Comparison of ENCODE assay signal across 27 cellular contexts in genomic region chr5:43533646-43534045, GRCh38. TPM values are rescaled to one million over a fixed set of nuclear protein-coding genes. Genes with fewer than 3 reads are reported as not detected.
DNase-seq lines count a peak whose midpoint lies in the region; ATAC-seq and TF ChIP-seq lines count a peak whose summit lies in the region.
"Had no signal": no experiment of that assay in that cellular context is flagged by ENCODE, and none has a peak within 500 bp of the region (broad histone marks: within the 10 kb centered on the region; RNA-seq: fewer than 3 reads in every experiment).

No MANE protein-coding gene starts in this region.

- no peak overlapping the region for H3K4me3 Mint-ChIP-seq in activated naive CD4-positive, alpha-beta T cell treated with anti-CD3 and anti-CD28 coated beads, Interleukin-2, amount 10 ng/mL, durations not matched to agents 7 days and 5 days
- no peak overlapping the region for H3K4me3 Mint-ChIP-seq in activated CD4-positive, alpha-beta memory T cell treated with anti-CD3 and anti-CD28 coated beads, Interleukin-2, amount 10 ng/mL, durations not matched to agents 7 days and 5 days
- H3K4me3 Mint-ChIP-seq in immature natural killer cell: no peak overlapping the region
- H3K4me3 Mint-ChIP-seq: B cell, naive B cell had no signal

- CTCF ChIA-PET in activated naive CD4-positive, alpha-beta T cell treated with anti-CD3 and anti-CD28 coated beads, Interleukin-2, amount 10 ng/mL, durations not matched to agents 7 days and 5 days (lab: Charles Lee): no interaction called here
- CTCF ChIA-PET in activated CD4-positive, alpha-beta memory T cell treated with anti-CD3 and anti-CD28 coated beads, Interleukin-2, amount 10 ng/mL, durations not matched to agents 7 days and 5 days (lab: Charles Lee): interaction anchor here (1.0 kb wide), 1 partner anchor 18 kb away, joined by 3 read pairs; the partner anchor contains the start of gene C5orf34

- H3K9me3 Mint-ChIP-seq in activated naive CD4-positive, alpha-beta T cell treated with anti-CD3 and anti-CD28 coated beads, Interleukin-2, amount 10 ng/mL, durations not matched to agents 7 days and 5 days: no peaks in the 10 kb centered on the region
- no peaks in the 10 kb centered on the region for H3K9me3 Mint-ChIP-seq in activated CD4-positive, alpha-beta memory T cell treated with anti-CD3 and anti-CD28 coated beads, Interleukin-2, amount 10 ng/mL, durations not matched to agents 7 days and 5 days
- H3K9me3 Mint-ChIP-seq in immature natural killer cell: no peaks in the 10 kb centered on the region
- H3K9me3 Mint-ChIP-seq: naive B cell had no signal

- H3K4me1 Mint-ChIP-seq in activated naive CD4-positive, alpha-beta T cell treated with anti-CD3 and anti-CD28 coated beads, Interleukin-2, amount 10 ng/mL, durations not matched to agents 7 days and 5 days: peaks cover 17% of the 10 kb centered on the region
- peaks cover 15% of the 10 kb centered on the region for H3K4me1 Mint-ChIP-seq in activated CD4-positive, alpha-beta memory T cell treated with anti-CD3 and anti-CD28 coated beads, Interleukin-2, amount 10 ng/mL, durations not matched to agents 7 days and 5 days
- peaks cover 1 to 2% of the 10 kb centered on the region in 2 donors for H3K4me1 Mint-ChIP-seq in immature natural killer cell
- H3K4me1 Mint-ChIP-seq: naive B cell had no signal

- DNase-seq in activated naive CD4-positive, alpha-beta T cell treated with anti-CD3 and anti-CD28 coated beads, Interleukin-2, amount 10 ng/mL, durations not matched to agents 7 days and 5 days: no peak
- no peak for DNase-seq in activated naive CD4-positive, alpha-beta T cell (lab: John Stamatoyannopoulos, UW)
- no peak for DNase-seq in activated CD4-positive, alpha-beta memory T cell treated with anti-CD3 and anti-CD28 coated beads, Interleukin-2, amount 10 ng/mL, durations not matched to agents 7 days and 5 days
- DNase-seq in immature natural killer cell (no peak), NCI-H345 (lab: John Stamatoyannopoulos, UW) (no peak), omental fat pad (ENCODE audit: low spot score) (no peak)
- DNase-seq: ACHN; activated CD4-positive, alpha-beta T cell treated with anti-CD3 and anti-CD28 coated beads for 1 hour; amygdala; DMS 273 treated with DMSO at 0.1 percent for 48 hours; gastrocnemius medialis; H7; Karpas-422; kidney glomerular epithelial cell; naive B cell; NCI-H1930; NCI-H524; NK-92 treated with Interleukin-12 subunit alpha and Interleukin-12 subunit beta, amount 100 ng/mL, for 24 hours; PC-3; SK-N-SH; stimulated activated CD4-positive, alpha-beta T cell treated with anti-CD3 and anti-CD28 coated beads, Interleukin-4, amount 100 ng/mL, for 1 hour; transverse colon had no signal

- POLR2A ChIA-PET in activated CD4-positive, alpha-beta memory T cell treated with anti-CD3 and anti-CD28 coated beads, Interleukin-2, amount 10 ng/mL, durations not matched to agents 7 days and 5 days (lab: Charles Lee): interaction anchor here (1.2 to 1.5 kb wide), 2 partner anchors 48 to 69 kb away, joined by 4 to 5 read pairs; partner anchors contain the start of gene NNT

- no peak for TF ChIP-seq CTCF in omental fat pad (IDR thresholded peaks at IDR 0.05)

- peak overlapping the region; percentile 68 for H3K27ac Mint-ChIP-seq in activated naive CD4-positive, alpha-beta T cell treated with anti-CD3 and anti-CD28 coated beads, Interleukin-2, amount 10 ng/mL, durations not matched to agents 7 days and 5 days
- peak overlapping the region; percentile 4 for H3K27ac Mint-ChIP-seq in activated CD4-positive, alpha-beta memory T cell treated with anti-CD3 and anti-CD28 coated beads, Interleukin-2, amount 10 ng/mL, durations not matched to agents 7 days and 5 days
- H3K27ac Mint-ChIP-seq in immature natural killer cell: peak overlapping the region in 4 of 6 donors; percentile 1 to 48 (median 16)
- H3K27ac Mint-ChIP-seq: B cell, naive B cell had no signal

- no peaks in the 10 kb centered on the region for H3K27me3 Mint-ChIP-seq in activated naive CD4-positive, alpha-beta T cell treated with anti-CD3 and anti-CD28 coated beads, Interleukin-2, amount 10 ng/mL, durations not matched to agents 7 days and 5 days
- no peaks in the 10 kb centered on the region for H3K27me3 Mint-ChIP-seq in activated CD4-positive, alpha-beta memory T cell treated with anti-CD3 and anti-CD28 coated beads, Interleukin-2, amount 10 ng/mL, durations not matched to agents 7 days and 5 days
- H3K27me3 Mint-ChIP-seq in immature natural killer cell (ENCODE audit: low read depth in 3 of 3): peaks cover 0 to 3% (median 0%) of the 10 kb centered on the region in 3 donors
- H3K27me3 Mint-ChIP-seq: B cell, naive B cell had no signal

- peak; percentile 42 for ATAC-seq in HG02870 (IDR thresholded peaks at IDR 0.05; ENCODE audit: unreplicated experiment)
- no peak for ATAC-seq in GM21390 (IDR thresholded peaks at IDR 0.05; ENCODE audit: unreplicated experiment)
- no peak for ATAC-seq in omental fat pad (ENCODE audit: low FRiP score)
- ATAC-seq: gastrocnemius medialis, PC-3, Right ventricle myocardium inferior, sciatic nerve had no signal

- peaks cover 59% of the 10 kb centered on the region for H3K36me3 Mint-ChIP-seq in activated naive CD4-positive, alpha-beta T cell treated with anti-CD3 and anti-CD28 coated beads, Interleukin-2, amount 10 ng/mL, durations not matched to agents 7 days and 5 days
- H3K36me3 Mint-ChIP-seq in activated CD4-positive, alpha-beta memory T cell treated with anti-CD3 and anti-CD28 coated beads, Interleukin-2, amount 10 ng/mL, durations not matched to agents 7 days and 5 days (ENCODE audit: low read depth): peaks cover 67% of the 10 kb centered on the region
- peaks cover 27 to 54% (median 33%) of the 10 kb centered on the region in 3 donors for H3K36me3 Mint-ChIP-seq in immature natural killer cell

RNA-seq across cellular contexts. Expression of gene C5orf34, which starts 18.7 kb away (rescaled TPM):
- total RNA-seq in activated CD4-positive, alpha-beta memory T cell treated with anti-CD3 and anti-CD28 coated beads, Interleukin-2, amount 10 ng/mL, durations not matched to agents 7 days and 5 days: 1 to 10 TPM; 7.7 to 8.5 TPM
- 1 to 10 TPM; 1.3 to 3.3 (median 1.5) TPM for polyA plus RNA-seq in immature natural killer cell
- 1 to 10 TPM in 3 of 4 donors, under 1 TPM in 1; 0.56 to 2.3 (median 1.7) TPM for total RNA-seq in omental fat pad

RNA-seq across cellular contexts. Expression of gene PAIP1, which starts 23.2 kb away (rescaled TPM):
- 10 to 100 TPM; 37.0 to 38.8 TPM for total RNA-seq in activated CD4-positive, alpha-beta memory T cell treated with anti-CD3 and anti-CD28 coated beads, Interleukin-2, amount 10 ng/mL, durations not matched to agents 7 days and 5 days
- 10 to 100 TPM; 28.4 to 30.3 (median 29.4) TPM for polyA plus RNA-seq in immature natural killer cell
- 10 to 100 TPM; 75.2 to 99.5 (median 79.3) TPM for total RNA-seq in omental fat pad

RNA-seq across cellular contexts. Expression of gene TMEM267, which starts 50.0 kb away (rescaled TPM):
- total RNA-seq in activated CD4-positive, alpha-beta memory T cell treated with anti-CD3 and anti-CD28 coated beads, Interleukin-2, amount 10 ng/mL, durations not matched to agents 7 days and 5 days: 10 to 100 TPM; 17.0 to 19.0 TPM
- 10 to 100 TPM; 17.7 to 20.2 (median 19.6) TPM for polyA plus RNA-seq in immature natural killer cell
- 10 to 100 TPM in 2 of 4 donors, 1 to 10 TPM in 2; 9.0 to 11.0 (median 9.9) TPM for total RNA-seq in omental fat pad

Comparison
In these comparisons a context has a peak if more than half of its experiments do, and no peak if none do; other contexts are left out.
1. H3K27ac Mint-ChIP-seq: peak in every context shown above with its lines; median percentile 68 in activated naive CD4-positive, alpha-beta T cell treated with anti-CD3 and anti-CD28 coated beads, Interleukin-2, amount 10 ng/mL, durations not matched to agents 7 days and 5 days; 16 in immature natural killer cell; 4 in activated CD4-positive, alpha-beta memory T cell treated with anti-CD3 and anti-CD28 coated beads, Interleukin-2, amount 10 ng/mL, durations not matched to agents 7 days and 5 days.